In genomic region chr14:35826218-35826951, GRCh38 we compare ENCODE assay signal across 8 cellular contexts. TPM values are rescaled to one million over a fixed set of nuclear protein-coding genes. Genes with fewer than 3 reads are reported as not detected.
A peak's percentile ranks its signal among the peaks of the same experiment; 100 is the strongest.
DNase-seq lines count a peak whose midpoint lies in the region; ATAC-seq, FAIRE-seq and TF ChIP-seq lines count a peak whose summit lies in the region.

TSS of gene BRMS1L (plus strand) at chr14:35826338. CDS start at chr14:35826517, 179 bp downstream.

- H3K4me1 ChIP-seq in CD4-positive, CD25-positive, alpha-beta regulatory T cell (ENCODE audit: control insufficient read depth, insufficient read depth, low read length, poor library complexity, severe bottlenecking), result peaks cover 14% of the 10 kb centered on the region
- peaks cover 45% of the 10 kb centered on the region for H3K4me1 ChIP-seq in HepG2 (ENCODE audit: insufficient read depth, low read length)

- peaks cover 18% of the 10 kb centered on the region for H3K79me2 ChIP-seq in HepG2 (ENCODE audit: insufficient read depth, low read length)

- H3K36me3 Mint-ChIP-seq in CD4-positive, CD25-positive, alpha-beta regulatory T cell, result no peaks in the 10 kb centered on the region

- CTCF ChIA-PET in HepG2 (lab: Yijun Ruan, JAX; ENCODE audit: low intra/inter-chr PET ratio, low total read pairs), result interaction anchor here (1.2 kb wide), 1 partner anchor 20 kb away, joined by 3 read pairs; no protein-coding TSS in a partner anchor

- peak within 1 kb of the TSS; percentile 97 for H3K9ac ChIP-seq in HepG2 (ENCODE audit: insufficient read depth, low read depth, low read length)

- H3K4me2 ChIP-seq in HepG2 (ENCODE audit: low read depth, low read length), result peak within 1 kb of the TSS; percentile 89

- H3K27me3 ChIP-seq in CD4-positive, CD25-positive, alpha-beta regulatory T cell (ENCODE audit: control insufficient read depth, insufficient read depth, low read length), result peaks cover 3% of the 10 kb centered on the region
- H3K27me3 ChIP-seq in HepG2 (ENCODE audit: control insufficient read depth in 1 of 2, insufficient read depth in 2 of 2, low read length in 2 of 2), result no peaks in the 10 kb centered on the region; a peak in 1 of 5 replicates

- no peaks in the 10 kb centered on the region for H3K36me3 ChIP-seq in CD4-positive, CD25-positive, alpha-beta regulatory T cell (ENCODE audit: control insufficient read depth, insufficient read depth, low read length)
- peaks cover 1 to 3% of the 10 kb centered on the region in 2 experiments; a peak in 3 of 5 replicates for H3K36me3 ChIP-seq in HepG2 (replicated peaks in 1 of 2; ENCODE audit: control insufficient read depth in 1 of 2, insufficient read depth in 2 of 2, low read length in 2 of 2)

- peak within 1 kb of the TSS; percentile 83 for H3K27ac ChIP-seq in CD4-positive, CD25-positive, alpha-beta regulatory T cell (ENCODE audit: insufficient read depth, low read length, poor library complexity, severe bottlenecking)
- peak within 1 kb of the TSS; percentile 95 for H3K27ac ChIP-seq in HepG2 (ENCODE audit: extremely low read length, insufficient read depth, low read length)

- FAIRE-seq in HepG2 (lab: Jason Lieb, UNC), result peak; percentile 23

- H3K9me3 ChIP-seq in CD4-positive, CD25-positive, alpha-beta regulatory T cell (ENCODE audit: control insufficient read depth in 2 of 2, low read length in 2 of 2), result no peaks in the 10 kb centered on the region
- no peaks in the 10 kb centered on the region for H3K9me3 ChIP-seq in HepG2 (ENCODE audit: low read length)

- peak in 1 of 2 experiments; percentile 100; a peak in 2 of 4 replicates for TF ChIP-seq POLR2A in HepG2 (IDR thresholded peaks at IDR 0.05; ENCODE audit: insufficient read depth in 1 of 2, low read depth in 2 of 2, low read length in 2 of 2)

- POLR2A ChIA-PET in HepG2 (lab: Yijun Ruan, JAX), result interaction anchor here (0.6 to 3.0 kb wide), 42 partner anchors 9 to 1791 kb away, joined by 3 to 81 read pairs (median 4); partner anchors contain the start of genes CFL2, FOXA1, MBIP and MIPOL1

- DNase-seq in CD4-positive, CD25-positive, alpha-beta regulatory T cell, result peak; percentile 95 to 99 (median 97)
- DNase-seq in NCI-H774 (lab: John Stamatoyannopoulos, UW) (peak; percentile 98), dermis blood vessel endothelial cell (peak; percentile 99), HepG2 (ENCODE audit: low spot score) (peak; percentile 100)
- peak; percentile 96 to 98 for DNase-seq in activated CD4-positive, alpha-beta T cell treated with anti-CD3 and anti-CD28 coated beads, Interleukin-2, amount 50 U/mL, for 48 hours
- peak; percentile 91 to 93 for DNase-seq in stimulated activated CD4-positive, alpha-beta T cell treated with anti-CD3 and anti-CD28 coated beads, Interleukin-2, amount 100 ng/mL, for 48 hours

- H3K4me3 Mint-ChIP-seq in CD4-positive, CD25-positive, alpha-beta regulatory T cell, result peak within 1 kb of the TSS; percentile 86 to 95 (median 89)

- peak within 1 kb of the TSS; percentile 86 to 92 (median 92) for H3K27ac Mint-ChIP-seq in CD4-positive, CD25-positive, alpha-beta regulatory T cell

- BruUV-seq in HepG2 (replicated peaks; lab: Mats Ljungman, UMichigan), result TSS peak; percentile 80

- WGBS in HepG2 (ENCODE audit: low lambda C conversion rate), result under 1% methylated on average over 55 of the region's 70 CpGs

- intact Hi-C loops in HepG2 (cut with micrococcal nuclease; ENCODE audit: unreplicated experiment), result loop anchor here (1.0 kb wide), 2 partner anchors 17 to 493 kb away; partner anchors contain the start of gene RALGAPA1

- H3K27me3 Mint-ChIP-seq in CD4-positive, CD25-positive, alpha-beta regulatory T cell, result no peaks in the 10 kb centered on the region

- H4K20me1 ChIP-seq in HepG2 (ENCODE audit: insufficient read depth, low read length), result no peaks in the 10 kb centered on the region

- peak within 1 kb of the TSS; percentile 98 for H2AFZ ChIP-seq in HepG2 (ENCODE audit: low read length)

- H3K4me1 Mint-ChIP-seq in CD4-positive, CD25-positive, alpha-beta regulatory T cell, result peaks cover 17 to 30% (median 21%) of the 10 kb centered on the region in 4 donors

- peak; percentile 51 for TF ChIP-seq CTCF in HepG2 (CRISPR knock-in tag; IDR thresholded peaks at IDR 0.05)

- H3K9me3 Mint-ChIP-seq in CD4-positive, CD25-positive, alpha-beta regulatory T cell, result no peaks in the 10 kb centered on the region

- TF ChIP-seq EP300 in HepG2 (IDR thresholded peaks at IDR 0.05; ENCODE audit: low read depth in 2 of 2, low read length in 2 of 2) (peak in 1 of 2 experiments; percentile 50; a peak in 2 of 4 replicates), HepG2 (CRISPR knock-in tag; IDR thresholded peaks at IDR 0.05; ENCODE audit: borderline replicate concordance) (peak; percentile 67)

- peak; percentile 99 for ATAC-seq in CD4-positive, CD25-positive, alpha-beta regulatory T cell (ENCODE audit: low read depth in 2 of 2)
- peak; percentile 95 for ATAC-seq in GM19438 (IDR thresholded peaks at IDR 0.05; ENCODE audit: low read depth, unreplicated experiment)
- peak; percentile 96 for ATAC-seq in HG03571 (IDR thresholded peaks at IDR 0.05; ENCODE audit: unreplicated experiment)
- peak; percentile 96 for ATAC-seq in HepG2

- peak within 1 kb of the TSS; percentile 86 for H3K4me3 ChIP-seq in CD4-positive, CD25-positive, alpha-beta regulatory T cell (ENCODE audit: low read depth, low read length)
- H3K4me3 ChIP-seq in HepG2 (replicated peaks in 1 of 3; ENCODE audit: insufficient read depth in 1 of 3, low read depth in 2 of 3, low read length in 3 of 3), result peak within 1 kb of the TSS; percentile 78 to 99 (median 95)

- in situ Hi-C loops in HepG2 (cut with HindIII; ENCODE audit: extremely low pct_ligation_motif_present, low pct_unique_long_range_greater_than_20kb), result no loop called here

- peak; percentile 72; the same call in 1 of the 2 replicates for TF ChIP-seq RAD21 in HepG2 (CRISPR knock-in tag; IDR thresholded peaks at IDR 0.05)

TF ChIP-seq in HepG2, 621 proteins besides CTCF, POLR2A, EP300 and RAD21 (continues in another document):
- peak; percentile 82 for TF ChIP-seq BCL6 (CRISPR knock-in tag; IDR thresholded peaks at IDR 0.05)
- peak; percentile 82 for TF ChIP-seq SOX13 (IDR thresholded peaks at IDR 0.05)
- TF ChIP-seq SOX13 (CRISPR knock-in tag; conservative IDR thresholded peaks at IDR 0.05 in 1 of 2, IDR thresholded peaks at IDR 0.05 in 1 of 2), result peak in 1 of 2 experiments; percentile 47; a peak in 2 of 4 replicates
- TF ChIP-seq ZNF891 (CRISPR knock-in tag; IDR thresholded peaks at IDR 0.05), result peak; percentile 100
- TF ChIP-seq SMARCC2 (IDR thresholded peaks at IDR 0.05), result no peak
- peak; percentile 99 for TF ChIP-seq ZZZ3 (CRISPR knock-in tag; IDR thresholded peaks at IDR 0.05; ENCODE audit: borderline replicate concordance)
- no peak for TF ChIP-seq CCAR2 (optimal IDR thresholded peaks at IDR 0.05; ENCODE audit: low read depth, low read length)
- TF ChIP-seq, protein P1, sequence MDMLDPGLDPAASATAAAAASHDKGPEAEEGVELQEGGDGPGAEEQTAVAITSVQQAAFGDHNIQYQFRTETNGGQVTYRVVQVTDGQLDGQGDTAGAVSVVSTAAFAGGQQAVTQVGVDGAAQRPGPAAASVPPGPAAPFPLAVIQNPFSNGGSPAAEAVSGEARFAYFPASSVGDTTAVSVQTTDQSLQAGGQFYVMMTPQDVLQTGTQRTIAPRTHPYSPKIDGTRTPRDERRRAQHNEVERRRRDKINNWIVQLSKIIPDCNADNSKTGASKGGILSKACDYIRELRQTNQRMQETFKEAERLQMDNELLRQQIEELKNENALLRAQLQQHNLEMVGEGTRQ (IDR thresholded peaks at IDR 0.05; ENCODE audit: low read depth, low read length), result no peak
- TF ChIP-seq, protein P1 (CRISPR knock-in tag; IDR thresholded peaks at IDR 0.05; ENCODE audit: borderline replicate concordance), result peak; percentile 69; the same call in 1 of the 2 replicates
- TF ChIP-seq ZNF17 (CRISPR knock-in tag; IDR thresholded peaks at IDR 0.05), result no peak
- TF ChIP-seq SSRP1 (CRISPR knock-in tag; IDR thresholded peaks at IDR 0.05), result peak; percentile 100
- TF ChIP-seq DR1 (CRISPR knock-in tag; IDR thresholded peaks at IDR 0.05), result peak; percentile 92; the same call in 1 of the 2 replicates

RNA-seq across cellular contexts. Expression of gene BRMS1L, which starts in this region (rescaled TPM):
- total RNA-seq in CD4-positive, CD25-positive, alpha-beta regulatory T cell, result 13.3 TPM
- polyA plus RNA-seq in CD4-positive, CD25-positive, alpha-beta regulatory T cell, result 1 to 10 TPM; 3.1 to 4.6 (median 3.7) TPM
- total RNA-seq in dermis blood vessel endothelial cell (2.9 and 10.8 TPM in 2 replicates), HepG2 (2016; rRNA removed; fragmentation: Illumina TruSeq; extraction: Trizol) (23.8 and 35.5 TPM in 2 replicates)
- 3.3 and 3.7 TPM in 2 replicates for total RNA-seq in HepG2 (2016; cell fraction: cytosol; rRNA removed; fragmentation: Illumina TruSeq; extraction: Trizol; ENCODE audit: low read depth)
- total RNA-seq in HepG2 (2016; cell fraction: insoluble cytoplasmic fraction; rRNA removed; fragmentation: Illumina TruSeq; extraction: Trizol), result 27.6 and 34.0 TPM in 2 replicates
- 13.4 and 14.6 TPM in 2 replicates for total RNA-seq in HepG2 (2016; cell fraction: membrane; rRNA removed; fragmentation: Illumina TruSeq; extraction: Trizol)
- 35.9 and 40.7 TPM in 2 replicates for total RNA-seq in HepG2 (2016; cell fraction: nucleus; rRNA removed; fragmentation: Illumina TruSeq; extraction: Trizol)
- polyA plus RNA-seq in HepG2 (2011; rRNA removed), result 16.6 and 21.1 TPM in 2 replicates
- polyA plus RNA-seq in HepG2 (2011; cell fraction: cytosol; rRNA removed), result 5.9 and 10.4 TPM in 2 replicates
- polyA plus RNA-seq in HepG2 (2011; cell fraction: nucleus; rRNA removed), result 10.1 and 15.3 TPM in 2 replicates
- 20.9 and 22.7 TPM in 2 replicates for polyA plus RNA-seq in HepG2 (2012)
- 3.5 and 3.7 TPM in 2 replicates for polyA plus RNA-seq in HepG2 (2016; cell fraction: cytosol; fragmentation: Illumina TruSeq; extraction: Trizol; ENCODE audit: low read depth)
- polyA plus RNA-seq in HepG2 (2016; cell fraction: insoluble cytoplasmic fraction; fragmentation: Illumina TruSeq; extraction: Trizol; ENCODE audit: low read depth), result 52.9 and 57.5 TPM in 2 replicates
- polyA plus RNA-seq in HepG2 (2016; cell fraction: membrane; fragmentation: Illumina TruSeq; extraction: Trizol; ENCODE audit: low read depth), result 11.6 and 12.9 TPM in 2 replicates
- polyA plus RNA-seq in HepG2 (2016; cell fraction: nucleus; fragmentation: Illumina TruSeq; extraction: Trizol; ENCODE audit: insufficient read depth, low read depth), result 54.9 and 62.3 TPM in 2 replicates
- polyA minus RNA-seq in HepG2 (2011; rRNA and poly(A)+ RNA removed; ENCODE audit: low replicate concordance), result 1.5 and 1.8 TPM in 2 replicates
- 10.1 and 11.6 TPM in 2 replicates for polyA minus RNA-seq in HepG2 (2011; cell fraction: cytosol; rRNA and poly(A)+ RNA removed)
- polyA minus RNA-seq in HepG2 (2011; cell fraction: nucleus; rRNA and poly(A)+ RNA removed), result 52.1 and 73.6 TPM in 2 replicates

Comparison
In these comparisons a context has a peak if more than half of its experiments do, and no peak if none do; other contexts are left out.
1. Peak in every context shown above with its lines: DNase-seq, ATAC-seq, H3K4me3 ChIP-seq and H3K27ac ChIP-seq.